9 cellular contexts compared by ENCODE assay signal in genomic region chr20:31894980-31895675, GRCh38. TPM values are rescaled to one million over a fixed set of nuclear protein-coding genes. Genes with fewer than 3 reads are reported as not detected.
A peak's percentile ranks its signal among the peaks of the same experiment; 100 is the strongest.
DNase-seq lines count a peak whose midpoint lies in the region; ATAC-seq and TF ChIP-seq lines count a peak whose summit lies in the region.
"Had no signal": no experiment of that assay in that cellular context is flagged by ENCODE, and none has a peak within 500 bp of the region (broad histone marks: within the 10 kb centered on the region; RNA-seq: fewer than 3 reads in every experiment).

No MANE protein-coding gene starts in this region.

- DNase-seq in activated CD4-positive, alpha-beta T cell treated with anti-CD3 and anti-CD28 coated beads, Interleukin-2, amount 10 ng/mL, durations not matched to agents 7 days and 5 days: peak; percentile 24
- DNase-seq in activated CD4-positive, alpha-beta T cell treated with anti-CD3 and anti-CD28 coated beads for 1 hour: no peak
- DNase-seq in NCI-H526 treated with DMSO at 0.1 percent for 48 hours (lab: John Stamatoyannopoulos, UW) (peak; percentile 71), dermis blood vessel endothelial cell (peak; percentile 89), mucosa of descending colon (peak in 1 of 3 donors; percentile 61), NCI-H1930 (lab: John Stamatoyannopoulos, UW) (no peak)
- DNase-seq in activated naive CD4-positive, alpha-beta T cell treated with Interleukin-2 at 50 U/mL for 16 hours: no peak

- CTCF ChIA-PET in activated CD4-positive, alpha-beta T cell treated with anti-CD3 and anti-CD28 coated beads, Interleukin-2, amount 10 ng/mL, durations not matched to agents 7 days and 5 days (lab: Charles Lee): interaction anchor here (1.3 kb wide), 1 partner anchor 72 kb away, joined by 3 read pairs; no protein-coding TSS in a partner anchor

- no peaks in the 10 kb centered on the region for H3K4me1 Mint-ChIP-seq in activated CD4-positive, alpha-beta T cell treated with anti-CD3 and anti-CD28 coated beads, Interleukin-2, amount 10 ng/mL, durations not matched to agents 7 days and 5 days

- no peak overlapping the region for H3K4me3 ChIP-seq in mucosa of descending colon

- no peak for TF ChIP-seq CTCF in mucosa of descending colon (IDR thresholded peaks at IDR 0.05)

- no peaks in the 10 kb centered on the region for H3K36me3 Mint-ChIP-seq in activated CD4-positive, alpha-beta T cell treated with anti-CD3 and anti-CD28 coated beads, Interleukin-2, amount 10 ng/mL, durations not matched to agents 7 days and 5 days (ENCODE audit: low read depth)
- H3K36me3 Mint-ChIP-seq: activated naive CD4-positive, alpha-beta T cell treated with anti-CD3 and anti-CD28 coated beads, Interleukin-2, amount 50 U/mL, for 72 hours had no signal

- H3K4me1 ChIP-seq in mucosa of descending colon (ENCODE audit: low read depth): no peaks in the 10 kb centered on the region

- no peak overlapping the region for H3K4me3 Mint-ChIP-seq in activated CD4-positive, alpha-beta T cell treated with anti-CD3 and anti-CD28 coated beads, Interleukin-2, amount 10 ng/mL, durations not matched to agents 7 days and 5 days

- peaks cover 11% of the 10 kb centered on the region for H3K27me3 Mint-ChIP-seq in activated CD4-positive, alpha-beta T cell treated with anti-CD3 and anti-CD28 coated beads, Interleukin-2, amount 10 ng/mL, durations not matched to agents 7 days and 5 days

- POLR2A ChIA-PET in activated CD4-positive, alpha-beta T cell treated with anti-CD3 and anti-CD28 coated beads, Interleukin-2, amount 10 ng/mL, durations not matched to agents 7 days and 5 days (lab: Charles Lee): no interaction called here

- no peaks in the 10 kb centered on the region for H3K9me3 Mint-ChIP-seq in activated CD4-positive, alpha-beta T cell treated with anti-CD3 and anti-CD28 coated beads, Interleukin-2, amount 10 ng/mL, durations not matched to agents 7 days and 5 days
- H3K9me3 Mint-ChIP-seq: activated naive CD4-positive, alpha-beta T cell treated with anti-CD3 and anti-CD28 coated beads, Interleukin-2, amount 50 U/mL, for 72 hours had no signal

- ATAC-seq in HG02588 (IDR thresholded peaks at IDR 0.05; ENCODE audit: unreplicated experiment) (peak; percentile 96), mucosa of descending colon (peak; percentile 91)

- H3K36me3 ChIP-seq in mucosa of descending colon (ENCODE audit: low read depth): no peaks in the 10 kb centered on the region

- intact Hi-C loops in mucosa of descending colon (cut with DNase I, micrococcal nuclease): no loop called here

- no peak overlapping the region for H3K27ac Mint-ChIP-seq in activated CD4-positive, alpha-beta T cell treated with anti-CD3 and anti-CD28 coated beads, Interleukin-2, amount 10 ng/mL, durations not matched to agents 7 days and 5 days
- H3K27ac Mint-ChIP-seq: activated naive CD4-positive, alpha-beta T cell treated with anti-CD3 and anti-CD28 coated beads, Interleukin-2, amount 50 U/mL, for 72 hours had no signal

- H3K9me3 ChIP-seq in mucosa of descending colon: no peaks in the 10 kb centered on the region

RNA-seq across cellular contexts. Expression of gene TTLL9, which starts 24.7 kb away (rescaled TPM):
- not detected for total RNA-seq in activated CD4-positive, alpha-beta T cell treated with anti-CD3 and anti-CD28 coated beads, Interleukin-2, amount 10 ng/mL, durations not matched to agents 7 days and 5 days
- total RNA-seq in dermis blood vessel endothelial cell (0.14 TPM in 1 of 2 replicates, not detected in the other), mucosa of descending colon (under 1 TPM in 1 of 3 donors, not detected in 2; 0.25 TPM)
- total RNA-seq: activated naive CD4-positive, alpha-beta T cell treated with anti-CD3 and anti-CD28 coated beads, Interleukin-2, amount 50 U/mL, for 72 hours had no signal

RNA-seq across cellular contexts. Expression of gene DUSP15, which starts 24.8 kb away (rescaled TPM):
- total RNA-seq in activated CD4-positive, alpha-beta T cell treated with anti-CD3 and anti-CD28 coated beads, Interleukin-2, amount 10 ng/mL, durations not matched to agents 7 days and 5 days: not detected
- total RNA-seq in dermis blood vessel endothelial cell: 0.14 and 0.34 TPM in 2 replicates
- total RNA-seq in mucosa of descending colon: 1 to 10 TPM in 1 of 3 donors, under 1 TPM in 1, not detected in 1; 0.58 to 1.7 TPM
- total RNA-seq: activated naive CD4-positive, alpha-beta T cell treated with anti-CD3 and anti-CD28 coated beads, Interleukin-2, amount 50 U/mL, for 72 hours had no signal

RNA-seq across cellular contexts. Expression of gene FOXS1, which starts 49.7 kb away (rescaled TPM):
- total RNA-seq in activated CD4-positive, alpha-beta T cell treated with anti-CD3 and anti-CD28 coated beads, Interleukin-2, amount 10 ng/mL, durations not matched to agents 7 days and 5 days: not detected
- total RNA-seq in dermis blood vessel endothelial cell (0.09 TPM in 1 of 2 replicates, not detected in the other), mucosa of descending colon (under 1 TPM in 1 of 3 donors, not detected in 2; 0.60 TPM)
- total RNA-seq: activated naive CD4-positive, alpha-beta T cell treated with anti-CD3 and anti-CD28 coated beads, Interleukin-2, amount 50 U/mL, for 72 hours had no signal

RNA-seq across cellular contexts. Expression of gene PDRG1, which starts 56.7 kb away (rescaled TPM):
- total RNA-seq in activated CD4-positive, alpha-beta T cell treated with anti-CD3 and anti-CD28 coated beads, Interleukin-2, amount 10 ng/mL, durations not matched to agents 7 days and 5 days: 10 to 100 TPM; 12.9 to 13.9 TPM
- total RNA-seq in dermis blood vessel endothelial cell (4.4 and 5.2 TPM in 2 replicates), mucosa of descending colon (10 to 100 TPM in 1 of 3 donors, 1 to 10 TPM in 2; 9.2 to 10.0 (median 9.9) TPM)

Comparison
In these comparisons a context has a peak if more than half of its experiments do, and no peak if none do; other contexts are left out.
1. DNase-seq: peak in activated CD4-positive, alpha-beta T cell treated with anti-CD3 and anti-CD28 coated beads, Interleukin-2, amount 10 ng/mL, durations not matched to agents 7 days and 5 days (single experiment), NCI-H526 treated with DMSO at 0.1 percent for 48 hours (single experiment) and dermis blood vessel endothelial cell (single experiment); none in activated CD4-positive, alpha-beta T cell treated with anti-CD3 and anti-CD28 coated beads for 1 hour (single experiment), activated naive CD4-positive, alpha-beta T cell treated with Interleukin-2 at 50 U/mL for 16 hours (single experiment) and NCI-H1930 (0 of 2).